18 cellular contexts compared by ENCODE assay signal in genomic region chr1:203422656-203423055, GRCh38. TPM values are rescaled to one million over a fixed set of nuclear protein-coding genes. Genes with fewer than 3 reads are reported as not detected.
"Had no signal": no experiment of that assay in that cellular context is flagged by ENCODE, and none has a peak within 500 bp of the region (broad histone marks: within the 10 kb centered on the region; RNA-seq: fewer than 3 reads in every experiment).

No MANE protein-coding gene starts in this region.

- H3K27ac Mint-ChIP-seq: activated CD4-positive, alpha-beta T cell treated with anti-CD3 and anti-CD28 coated beads, Interleukin-2, amount 10 ng/mL, durations not matched to agents 7 days and 5 days; activated naive CD4-positive, alpha-beta T cell treated with anti-CD3 and anti-CD28 coated beads for 36 hours; activated T-helper 17 cell treated with anti-CD3 and anti-CD28 coated beads, Interleukin-2, amount 50 U/mL, for 72 hours; mesothelial cell of epicardium; stimulated activated effector memory CD8-positive, alpha-beta T cell treated with anti-CD3 and anti-CD28 coated beads, Interleukin-12 subunit alpha, Interleukin-12 subunit beta, amount 100 ng/mL, for 72 hours had no signal

- H3K9ac ChIP-seq: parathyroid adenoma had no signal

- H2AFZ ChIP-seq: parathyroid adenoma had no signal

- H3K79me2 ChIP-seq: parathyroid adenoma had no signal

- H3K36me3 ChIP-seq: esophagus muscularis mucosa, tibial nerve had no signal

- H3K4me1 ChIP-seq: body of pancreas, parathyroid adenoma had no signal

- FAIRE-seq: small intestine, TTC549 had no signal

- H3K27ac ChIP-seq: body of pancreas, esophagus muscularis mucosa, parathyroid adenoma, tibial nerve had no signal

- H3K4me1 Mint-ChIP-seq: activated CD4-positive, alpha-beta T cell treated with anti-CD3 and anti-CD28 coated beads, Interleukin-2, amount 10 ng/mL, durations not matched to agents 7 days and 5 days; activated T-helper 17 cell treated with anti-CD3 and anti-CD28 coated beads, Interleukin-2, amount 50 U/mL, for 72 hours; stimulated activated effector memory CD8-positive, alpha-beta T cell treated with anti-CD3 and anti-CD28 coated beads, Interleukin-12 subunit alpha, Interleukin-12 subunit beta, amount 100 ng/mL, for 72 hours had no signal

- H3K27me3 ChIP-seq: body of pancreas, esophagus muscularis mucosa, tibial nerve had no signal

- H3K4me3 Mint-ChIP-seq: activated CD4-positive, alpha-beta T cell treated with anti-CD3 and anti-CD28 coated beads, Interleukin-2, amount 10 ng/mL, durations not matched to agents 7 days and 5 days; activated naive CD4-positive, alpha-beta T cell treated with anti-CD3 and anti-CD28 coated beads for 36 hours; activated T-helper 17 cell treated with anti-CD3 and anti-CD28 coated beads, Interleukin-2, amount 50 U/mL, for 72 hours; mesothelial cell of epicardium; naive B cell; stimulated activated effector memory CD8-positive, alpha-beta T cell treated with anti-CD3 and anti-CD28 coated beads, Interleukin-12 subunit alpha, Interleukin-12 subunit beta, amount 100 ng/mL, for 72 hours had no signal

- ATAC-seq: activated T-helper 17 cell treated with anti-CD3 and anti-CD28 coated beads, Interleukin-2, amount 50 U/mL, for 72 hours; body of pancreas had no signal

- H3K4me3 ChIP-seq: body of pancreas, esophagus muscularis mucosa, tibial nerve had no signal

- DNase-seq: activated CD4-positive, alpha-beta T cell treated with anti-CD3 and anti-CD28 coated beads, Interleukin-2, amount 10 ng/mL, durations not matched to agents 7 days and 5 days; activated CD4-positive, CD25-positive, alpha-beta regulatory T cell; activated naive CD4-positive, alpha-beta T cell treated with anti-CD3 and anti-CD28 coated beads for 36 hours; activated T-cell treated with anti-CD3 and anti-CD28 coated beads for 4 hours; body of pancreas; glutamatergic neuron; naive B cell; retina; small intestine had no signal

- H3K9me3 Mint-ChIP-seq: activated CD4-positive, alpha-beta T cell treated with anti-CD3 and anti-CD28 coated beads, Interleukin-2, amount 10 ng/mL, durations not matched to agents 7 days and 5 days; activated naive CD4-positive, alpha-beta T cell treated with anti-CD3 and anti-CD28 coated beads for 36 hours; activated T-helper 17 cell treated with anti-CD3 and anti-CD28 coated beads, Interleukin-2, amount 50 U/mL, for 72 hours; mesothelial cell of epicardium; naive B cell; stimulated activated effector memory CD8-positive, alpha-beta T cell treated with anti-CD3 and anti-CD28 coated beads, Interleukin-12 subunit alpha, Interleukin-12 subunit beta, amount 100 ng/mL, for 72 hours had no signal

- H3K9me3 ChIP-seq: body of pancreas, esophagus muscularis mucosa, tibial nerve had no signal

- H3K36me3 Mint-ChIP-seq: mesothelial cell of epicardium; naive B cell; stimulated activated effector memory CD8-positive, alpha-beta T cell treated with anti-CD3 and anti-CD28 coated beads, Interleukin-12 subunit alpha, Interleukin-12 subunit beta, amount 100 ng/mL, for 72 hours had no signal

RNA-seq across cellular contexts. Expression of gene PRELP, which starts 53.0 kb away (rescaled TPM):
- total RNA-seq: activated CD4-positive, alpha-beta T cell treated with anti-CD3 and anti-CD28 coated beads, Interleukin-2, amount 10 ng/mL, durations not matched to agents 7 days and 5 days; activated CD8-positive, alpha-beta memory T cell treated with anti-CD3 and anti-CD28 coated beads for 36 hours; activated naive CD4-positive, alpha-beta T cell treated with anti-CD3 and anti-CD28 coated beads for 36 hours; activated T-helper 17 cell treated with anti-CD3 and anti-CD28 coated beads, Interleukin-2, amount 50 U/mL, for 72 hours; dermis microvascular lymphatic vessel endothelial cell had no signal
